8 cellular contexts compared by ENCODE assay signal in genomic region chr7:116809636-116810266, GRCh38. TPM values are rescaled to one million over a fixed set of nuclear protein-coding genes. Genes with fewer than 3 reads are reported as not detected.
DNase-seq lines count a peak whose midpoint lies in the region; ATAC-seq and TF ChIP-seq lines count a peak whose summit lies in the region.

No MANE protein-coding gene starts in this region.

- no peaks in the 10 kb centered on the region for H3K36me3 ChIP-seq in adrenal gland (replicated peaks in 1 of 2)
- no peaks in the 10 kb centered on the region for H3K36me3 ChIP-seq in left ventricle myocardium inferior

- H3K4me3 ChIP-seq in GM12865 (ENCODE audit: low read depth, low read length) (no peak overlapping the region), adrenal gland (no peak overlapping the region), left ventricle myocardium inferior (no peak overlapping the region), lower leg skin (ENCODE audit: low read depth, poor library complexity, severe bottlenecking) (no peak overlapping the region)

- in situ Hi-C loops in ACHN (cut with HindIII; ENCODE audit: low pct_ligation_motif_present, low pct_unique_long_range_greater_than_20kb, low sequenced_read_pairs): loop anchor here (25.0 kb wide), 1 partner anchor 222 kb away; no protein-coding TSS in a partner anchor

- TF ChIP-seq CTCF in GM12865 (IDR thresholded peaks at IDR 0.05; ENCODE audit: insufficient read depth, low read depth, low read length, missing control alignments): peak; percentile 45
- peak; percentile 33 to 72 (median 64) for TF ChIP-seq CTCF in adrenal gland (IDR thresholded peaks at IDR 0.05)
- TF ChIP-seq CTCF in left ventricle myocardium inferior (IDR thresholded peaks at IDR 0.05; ENCODE audit: borderline replicate concordance): peak; percentile 75
- TF ChIP-seq CTCF in lower leg skin (IDR thresholded peaks at IDR 0.05): peak in 1 of 3 donors; percentile 64

- 49 to 72% (median 57%) methylated on average over 1 of the region's 1 CpG for WGBS in adrenal gland, 4 donors
- WGBS in lower leg skin, 2 donors: 74 to 85% methylated on average over 1 of the region's 1 CpG

- H3K27ac ChIP-seq in adrenal gland: no peak overlapping the region
- H3K27ac ChIP-seq in left ventricle myocardium inferior (replicated peaks): no peak overlapping the region

- intact Hi-C loops in adrenal gland (cut with DNase I): loop anchor here (5.0 to 10.0 kb wide), 5 partner anchors 212 to 635 kb away; no protein-coding TSS in a partner anchor
- intact Hi-C loops in left ventricle myocardium inferior (cut with micrococcal nuclease): loop anchor here (2.0 to 10.0 kb wide), 3 partner anchors 137 to 635 kb away; partner anchors contain the start of gene MET
- intact Hi-C loops in sciatic nerve (cut with DNase I): loop anchor here (5.0 to 10.0 kb wide), 3 partner anchors 137 to 555 kb away; partner anchors contain the start of gene MET
- intact Hi-C loops in lower leg skin (cut with DNase I; ENCODE audit: low total_unique reads): loop anchor here (2.0 to 10.0 kb wide), 2 partner anchors 217 to 555 kb away; no protein-coding TSS in a partner anchor

- DNase-seq in ACHN (peak; percentile 84), GM12865 (ENCODE audit: low read depth) (peak; percentile 68), NCI-H2227 treated with DMSO at 0.1 percent for 48 hours (lab: John Stamatoyannopoulos, UW) (peak; percentile 10), adrenal gland (peak in 4 of 7 donors; percentile 16 to 30 (median 20)), left ventricle myocardium inferior (no peak), sciatic nerve (ENCODE audit: low spot score) (no peak), lower leg skin (ENCODE audit: low spot score in 2 of 2) (no peak)

- H3K9me3 ChIP-seq in adrenal gland (replicated peaks in 1 of 3) (no peaks in the 10 kb centered on the region), left ventricle myocardium inferior (replicated peaks) (no peaks in the 10 kb centered on the region)

- no peaks in the 10 kb centered on the region for H3K27me3 ChIP-seq in adrenal gland
- no peaks in the 10 kb centered on the region for H3K27me3 ChIP-seq in left ventricle myocardium inferior (ENCODE audit: low read depth)

- peak; percentile 79 for ATAC-seq in HG03135 (IDR thresholded peaks at IDR 0.05; ENCODE audit: unreplicated experiment)
- peak; percentile 78 for ATAC-seq in sciatic nerve

- TF ChIP-seq POLR2A in adrenal gland (IDR thresholded peaks at IDR 0.05) (no peak), lower leg skin (IDR thresholded peaks at IDR 0.05) (no peak)

- H3K4me1 ChIP-seq in adrenal gland (replicated peaks in 1 of 2) (no peaks in the 10 kb centered on the region), left ventricle myocardium inferior (peaks cover 7% of the 10 kb centered on the region)

RNA-seq across cellular contexts. Expression of gene CAPZA2, which starts 52.6 kb away (rescaled TPM):
- total RNA-seq in adrenal gland: 100 to 1,000 TPM in 7 of 8 donors, 10 to 100 TPM in 1; 58.1 to 241 (median 155) TPM
- polyA plus RNA-seq in adrenal gland: 100 to 1,000 TPM in 1 of 3 donors, 10 to 100 TPM in 2; 18.6 to 221 (median 31.3) TPM
- total RNA-seq in left ventricle myocardium inferior: 313 TPM
- 198 TPM for total RNA-seq in sciatic nerve
- total RNA-seq in lower leg skin: 10 to 100 TPM; 45.0 to 61.2 (median 52.5) TPM

Comparison
In these comparisons a context has a peak if more than half of its experiments do, and no peak if none do; other contexts are left out.
1. DNase-seq: peak in ACHN (single experiment), GM12865 (single experiment), NCI-H2227 treated with DMSO at 0.1 percent for 48 hours (single experiment) and adrenal gland (4 of 7); none in left ventricle myocardium inferior (single experiment), sciatic nerve (single experiment) and lower leg skin (0 of 2).